Comparison of ENCODE assay signal across 12 cellular contexts in genomic region chr1:181482001-181482430, GRCh38. TPM values are rescaled to one million over a fixed set of nuclear protein-coding genes. Genes with fewer than 3 reads are reported as not detected.
DNase-seq lines count a peak whose midpoint lies in the region; ATAC-seq and TF ChIP-seq lines count a peak whose summit lies in the region.
"Had no signal": no experiment of that assay in that cellular context is flagged by ENCODE, and none has a peak within 500 bp of the region (broad histone marks: within the 10 kb centered on the region; RNA-seq: fewer than 3 reads in every experiment).

No MANE protein-coding gene starts in this region.

- H3K4me1 Mint-ChIP-seq in stimulated activated naive CD8-positive, alpha-beta T cell treated with anti-CD3 and anti-CD28 coated beads, Interleukin-15, amount 100 ng/mL, for 72 hours = peaks cover 39% of the 10 kb centered on the region
- H3K4me1 Mint-ChIP-seq in mesothelial cell of epicardium = peaks cover 18% of the 10 kb centered on the region

- no peaks in the 10 kb centered on the region for H3K36me3 Mint-ChIP-seq in mesothelial cell of epicardium

- peak overlapping the region in 56 of 59 donors; percentile 7 to 91 (median 76) for H3K27ac ChIP-seq in dorsolateral prefrontal cortex
- H3K27ac ChIP-seq: gastroesophageal sphincter had no signal

- ATAC-seq in stimulated activated naive CD8-positive, alpha-beta T cell treated with anti-CD3 and anti-CD28 coated beads, Interleukin-15, amount 100 ng/mL, for 72 hours = peak; percentile 3
- no peak for ATAC-seq in stimulated activated naive CD8-positive, alpha-beta T cell treated with anti-CD3 and anti-CD28 coated beads, Interleukin-15, Interleukin-2, amounts not matched to agents 100 U/mL and 50 U/mL, for 24 hours
- ATAC-seq in HG02840 (IDR thresholded peaks at IDR 0.05; ENCODE audit: low FRiP score, unreplicated experiment) = no peak
- no peak for ATAC-seq in GM19467 (IDR thresholded peaks at IDR 0.05; ENCODE audit: unreplicated experiment)
- ATAC-seq in HG02970 (IDR thresholded peaks at IDR 0.05; ENCODE audit: low FRiP score, unreplicated experiment) = no peak
- ATAC-seq: HCT116 had no signal

- H3K4me3 ChIP-seq in dorsolateral prefrontal cortex = peak overlapping the region; percentile 32 to 73 (median 61)
- H3K4me3 ChIP-seq: K562 had no signal

- no peak for DNase-seq in stimulated activated naive CD8-positive, alpha-beta T cell treated with anti-CD3 and anti-CD28 coated beads, Interleukin-15, amount 100 ng/mL, for 72 hours
- no peak for DNase-seq in stimulated activated naive CD8-positive, alpha-beta T cell treated with anti-CD3 and anti-CD28 coated beads, Interleukin-15, Interleukin-2, amounts not matched to agents 100 U/mL and 50 U/mL, for 24 hours
- no peak for DNase-seq in dorsolateral prefrontal cortex
- DNase-seq in mesothelial cell of epicardium (ENCODE audit: low spot score in 2 of 2, unreplicated experiment in 2 of 2) = no peak
- no peak for DNase-seq in DMS53 (lab: John Stamatoyannopoulos, UW)
- DNase-seq: NCI-H526 treated with DMSO at 0.1 percent for 48 hours had no signal

- peaks cover 76% of the 10 kb centered on the region for H3K27me3 Mint-ChIP-seq in stimulated activated naive CD8-positive, alpha-beta T cell treated with anti-CD3 and anti-CD28 coated beads, Interleukin-15, amount 100 ng/mL, for 72 hours
- H3K27me3 Mint-ChIP-seq in mesothelial cell of epicardium (ENCODE audit: low read depth) = peaks cover 82% of the 10 kb centered on the region

- intact Hi-C loops in dorsolateral prefrontal cortex (cut with DNase I) = loop anchor here (2.0 to 10.0 kb wide), 6 partner anchors 70 to 915 kb away; partner anchors contain the start of gene GLUL (in 1 of the 2)

- TF ChIP-seq CTCF in dorsolateral prefrontal cortex (IDR thresholded peaks at IDR 0.05 in 54 of 56, conservative IDR thresholded peaks at IDR 0.05 in 2 of 56; ENCODE audit: low read depth in 1 of 56, partially characterized antibody in 56 of 56) = no peak
- no peak for TF ChIP-seq CTCF in mesothelial cell of epicardium (IDR thresholded peaks at IDR 0.05; ENCODE audit: unreplicated experiment)

- peaks cover 0 to 48% (median 3%) of the 10 kb centered on the region in 45 donors for H3K27me3 ChIP-seq in dorsolateral prefrontal cortex

- H3K9me3 Mint-ChIP-seq in stimulated activated naive CD8-positive, alpha-beta T cell treated with anti-CD3 and anti-CD28 coated beads, Interleukin-15, amount 100 ng/mL, for 72 hours = no peaks in the 10 kb centered on the region
- no peaks in the 10 kb centered on the region for H3K9me3 Mint-ChIP-seq in mesothelial cell of epicardium

- no peak overlapping the region for H3K27ac Mint-ChIP-seq in stimulated activated naive CD8-positive, alpha-beta T cell treated with anti-CD3 and anti-CD28 coated beads, Interleukin-15, amount 100 ng/mL, for 72 hours
- H3K27ac Mint-ChIP-seq in mesothelial cell of epicardium = no peak overlapping the region

- H3K4me3 Mint-ChIP-seq in stimulated activated naive CD8-positive, alpha-beta T cell treated with anti-CD3 and anti-CD28 coated beads, Interleukin-15, amount 100 ng/mL, for 72 hours = peak overlapping the region in 1 of 2 donors; percentile 74
- peak overlapping the region; percentile 59 for H3K4me3 Mint-ChIP-seq in mesothelial cell of epicardium

RNA-seq across cellular contexts. Expression of gene CACNA1E, which starts 1.3 kb away (rescaled TPM):
- total RNA-seq in dorsolateral prefrontal cortex = 100 to 1,000 TPM in 6 of 120 experiments, 10 to 100 TPM in 114; 27.1 to 108 (median 81.3) TPM
- 0.53 to 0.63 TPM (median 0.60 TPM) in 3 replicates for total RNA-seq in mesothelial cell of epicardium

Comparison
In these comparisons a context has a peak if more than half of its experiments do, and no peak if none do; other contexts are left out.
1. RNA of gene CACNA1E, which starts 1.3 kb away (total RNA-seq): 27.1 to 108 TPM in dorsolateral prefrontal cortex; 0.53 to 0.63 TPM in mesothelial cell of epicardium; every median in the first group is over 10 times any median in the second.